25 cellular contexts compared by ENCODE assay signal in genomic region chr7:33724201-33724600, GRCh38.
DNase-seq lines count a peak whose midpoint lies in the region; ATAC-seq, FAIRE-seq and TF ChIP-seq lines count a peak whose summit lies in the region.
"Had no signal": no experiment of that assay in that cellular context is flagged by ENCODE, and none has a peak within 500 bp of the region (broad histone marks: within the 10 kb centered on the region; RNA-seq: fewer than 3 reads in every experiment).

No MANE protein-coding gene starts in this region.

- CTCF ChIA-PET in endothelial cell of umbilical vein (lab: Charles Lee) = interaction anchor here (1.0 to 2.2 kb wide), 3 partner anchors 8 to 481 kb away, joined by 3 to 13 read pairs (median 4); no protein-coding TSS in a partner anchor

- H3K9me3 ChIP-seq in cardiac muscle cell (ENCODE audit: low read depth) (no peaks in the 10 kb centered on the region), endothelial cell of umbilical vein (replicated peaks; ENCODE audit: control insufficient read depth, insufficient read depth, low read length) (no peaks in the 10 kb centered on the region), trophoblast cell (ENCODE audit: insufficient read depth, low read depth, low read length) (no peaks in the 10 kb centered on the region)
- H3K9me3 ChIP-seq: BLaER1, Caco-2 had no signal

- peak overlapping the region; percentile 2 for H3K14ac ChIP-seq in trophoblast cell (ENCODE audit: low read length)

- intact Hi-C loops in left cardiac atrium (cut with DNase I) (no loop called here), endothelial cell of umbilical vein (cut with micrococcal nuclease) (loop anchor here (2.0 to 10.0 kb wide), 4 partner anchors 85 to 1229 kb away; partner anchors contain the start of genes AVL9 and LSM5)

- TF ChIP-seq POLR2A in endothelial cell of umbilical vein (IDR thresholded peaks at IDR 0.05; ENCODE audit: low read depth, low read length) = no peak

- H2AFZ ChIP-seq in endothelial cell of umbilical vein (ENCODE audit: low read depth, low read length) (peak overlapping the region; percentile 13), trophoblast cell (ENCODE audit: insufficient read depth, low read length, poor library complexity) (no peak overlapping the region)
- H2AFZ ChIP-seq: GM23338 had no signal

- H3K79me2 ChIP-seq in endothelial cell of umbilical vein (ENCODE audit: control insufficient read depth, insufficient read depth, low read length) (peaks cover 10% of the 10 kb centered on the region), mesendoderm (ENCODE audit: control insufficient read depth, insufficient read depth, low read length) (no peaks in the 10 kb centered on the region), trophoblast cell (ENCODE audit: control insufficient read depth, insufficient read depth, low read length, poor library complexity) (no peaks in the 10 kb centered on the region)

- H2BK5ac ChIP-seq in mesendoderm (ENCODE audit: low read length) (peak overlapping the region; percentile 99), trophoblast cell (ENCODE audit: low read depth, low read length, poor library complexity) (no peak overlapping the region)

- H4K8ac ChIP-seq in mesendoderm (ENCODE audit: low read depth, low read length) = no peak overlapping the region
- no peak overlapping the region for H4K8ac ChIP-seq in trophoblast cell (ENCODE audit: low read depth, low read length)

- H3K9me1 ChIP-seq in endothelial cell of umbilical vein (replicated peaks; ENCODE audit: control insufficient read depth, extremely low read depth, insufficient read depth, low read length) = no peaks in the 10 kb centered on the region

- peak overlapping the region; percentile 58 for H2BK12ac ChIP-seq in trophoblast cell (ENCODE audit: low read length)

- H3K4me1 ChIP-seq in cardiac muscle cell (ENCODE audit: low read depth) = peaks cover 77% of the 10 kb centered on the region
- peaks cover 71% of the 10 kb centered on the region for H3K4me1 ChIP-seq in endothelial cell of umbilical vein (ENCODE audit: control insufficient read depth, extremely low read depth, insufficient read depth, low read length)
- peaks cover 28% of the 10 kb centered on the region for H3K4me1 ChIP-seq in mesendoderm (ENCODE audit: control insufficient read depth, low read depth, low read length)
- peaks cover 31 to 34% of the 10 kb centered on the region in 2 experiments for H3K4me1 ChIP-seq in trophoblast cell (ENCODE audit: control insufficient read depth in 1 of 2, insufficient read depth in 2 of 2, low read length in 2 of 2)
- H3K4me1 ChIP-seq: BLaER1 had no signal

- peak overlapping the region; percentile 30 for H2AK5ac ChIP-seq in mesendoderm (ENCODE audit: low read length)
- peak overlapping the region; percentile 30 for H2AK5ac ChIP-seq in trophoblast cell (ENCODE audit: low read length)

- no peak overlapping the region for H4K5ac ChIP-seq in mesendoderm (ENCODE audit: low read length)

- TF ChIP-seq CTCF in cardiac muscle cell (IDR thresholded peaks at IDR 0.05; ENCODE audit: low read depth, low read length) (no peak), endothelial cell of umbilical vein (IDR thresholded peaks at IDR 0.05; ENCODE audit: extremely low read depth in 1 of 2, insufficient read depth in 1 of 2, low read depth in 1 of 2, low read length in 2 of 2) (no peak)

- H3K4me3 ChIP-seq in cardiac muscle cell = no peak overlapping the region
- H3K4me3 ChIP-seq in endothelial cell of umbilical vein (replicated peaks in 1 of 3; ENCODE audit: insufficient read depth in 1 of 3, low read depth in 1 of 3, low read length in 3 of 3) = no peak overlapping the region
- no peak overlapping the region for H3K4me3 ChIP-seq in mesendoderm (ENCODE audit: low read length)
- H3K4me3 ChIP-seq in trophoblast cell (ENCODE audit: low read depth, low read length) = no peak overlapping the region
- H3K4me3 ChIP-seq: BLaER1, GM12878, GM23338 had no signal

- BruUV-seq in endothelial cell of umbilical vein (replicated peaks; lab: Mats Ljungman, UMichigan) = no TSS peak

- H2BK15ac ChIP-seq in mesendoderm (replicated peaks; ENCODE audit: low read depth) = no peak overlapping the region

- no peak overlapping the region for H3K23ac ChIP-seq in mesendoderm (ENCODE audit: low read length)
- no peak overlapping the region for H3K23ac ChIP-seq in trophoblast cell (ENCODE audit: low read length)

- peak overlapping the region; percentile 92 for H3K27ac ChIP-seq in cardiac muscle cell
- H3K27ac ChIP-seq in endothelial cell of umbilical vein (ENCODE audit: insufficient read depth, low read depth, low read length) = peak overlapping the region; percentile 97
- peak overlapping the region; percentile 91 for H3K27ac ChIP-seq in mesendoderm (ENCODE audit: low read depth, low read length)
- H3K27ac ChIP-seq in trophoblast cell (ENCODE audit: low read depth, low read length) = no peak overlapping the region
- H3K27ac ChIP-seq: 22Rv1, BLaER1, C4-2B had no signal

- peak overlapping the region; percentile 41 for H4K91ac ChIP-seq in trophoblast cell (ENCODE audit: low read depth, low read length)

- no CpG with 5 or more reads among the region's 3 CpGs for WGBS in mesendoderm (ENCODE audit: extremely low coverage, insufficient coverage, low lambda C conversion rate)
- no CpG with 5 or more reads among the region's 3 CpGs for WGBS in trophoblast cell (ENCODE audit: extremely low coverage, insufficient coverage, insufficient read length)

- no peak for ATAC-seq in left cardiac atrium
- ATAC-seq: CD8-positive, alpha-beta T cell; GM12878; GM23338; HCT116 had no signal

- H3K56ac ChIP-seq in mesendoderm (ENCODE audit: low read length) = peak overlapping the region; percentile 91

- dilution Hi-C loops in endothelial cell of umbilical vein (cut with MboI; ENCODE audit: extremely low pct_ligation_motif_present, low sequenced_read_pairs) = no loop called here

- H3K9ac ChIP-seq in endothelial cell of umbilical vein (replicated peaks; ENCODE audit: extremely low read depth, insufficient read depth, low read length) = no peak overlapping the region
- H3K9ac ChIP-seq in mesendoderm (ENCODE audit: low read length) = peak overlapping the region; percentile 46
- no peak overlapping the region for H3K9ac ChIP-seq in trophoblast cell (ENCODE audit: low read length)
- H3K9ac ChIP-seq: BLaER1 had no signal

- peak overlapping the region; percentile 66 for H2BK120ac ChIP-seq in mesendoderm (ENCODE audit: low read depth, low read length)
- peak overlapping the region; percentile 28 for H2BK120ac ChIP-seq in trophoblast cell (ENCODE audit: insufficient read depth, low read length, poor library complexity)

- no peaks in the 10 kb centered on the region for H3K27me3 ChIP-seq in cardiac muscle cell
- H3K27me3 ChIP-seq in endothelial cell of umbilical vein (ENCODE audit: control insufficient read depth in 2 of 2, insufficient read depth in 2 of 2, low read length in 2 of 2) = no peaks in the 10 kb centered on the region
- no peaks in the 10 kb centered on the region for H3K27me3 ChIP-seq in mesendoderm (ENCODE audit: insufficient read depth, low read length, poor library complexity)
- no peaks in the 10 kb centered on the region for H3K27me3 ChIP-seq in trophoblast cell (ENCODE audit: insufficient read depth, low read length)
- H3K27me3 ChIP-seq: BLaER1 had no signal

- POLR2A ChIA-PET in endothelial cell of umbilical vein (lab: Charles Lee) = no interaction called here

- no peak overlapping the region for H3K4me2 ChIP-seq in endothelial cell of umbilical vein (ENCODE audit: insufficient read depth, low read length)
- H3K4me2 ChIP-seq in mesendoderm (ENCODE audit: low read length) = no peak overlapping the region
- no peak overlapping the region for H3K4me2 ChIP-seq in trophoblast cell (ENCODE audit: low read length)
- H3K4me2 ChIP-seq: BLaER1, GM23338 had no signal

- H4K12ac ChIP-seq in trophoblast cell (ENCODE audit: low read depth, low read length) = no peak overlapping the region

- H3K18ac ChIP-seq in mesendoderm (ENCODE audit: low read length) = peak overlapping the region; percentile 43
- H3K18ac ChIP-seq in trophoblast cell (ENCODE audit: low read length) = peak overlapping the region; percentile 1

- no peaks in the 10 kb centered on the region for H3K79me1 ChIP-seq in mesendoderm (ENCODE audit: low read length)
- H3K79me1 ChIP-seq in trophoblast cell (ENCODE audit: low read length) = peaks cover 21% of the 10 kb centered on the region

- H3K4ac ChIP-seq in mesendoderm (ENCODE audit: low read depth, low read length) (peak overlapping the region; percentile 98), trophoblast cell (ENCODE audit: low read depth, low read length) (no peak overlapping the region)

- H3K36me3 ChIP-seq in cardiac muscle cell (no peaks in the 10 kb centered on the region), endothelial cell of umbilical vein (ENCODE audit: control insufficient read depth in 2 of 2, extremely low read depth in 1 of 2, insufficient read depth in 2 of 2, low read length in 2 of 2) (no peaks in the 10 kb centered on the region), mesendoderm (ENCODE audit: control insufficient read depth, insufficient read depth, low read length) (no peaks in the 10 kb centered on the region), trophoblast cell (ENCODE audit: control insufficient read depth in 1 of 2, insufficient read depth in 2 of 2, low read length in 2 of 2) (no peaks in the 10 kb centered on the region)
- H3K36me3 ChIP-seq: BLaER1 had no signal

- H4K20me1 ChIP-seq in endothelial cell of umbilical vein (replicated peaks; ENCODE audit: control insufficient read depth, extremely low read depth, insufficient read depth, low read length) = no peaks in the 10 kb centered on the region
- H4K20me1 ChIP-seq: BLaER1 had no signal

- no peak for DNase-seq in cardiac muscle cell (ENCODE audit: low read depth in 1 of 2, low spot score in 1 of 2)
- DNase-seq in left cardiac atrium = no peak
- no peak for DNase-seq in endothelial cell of umbilical vein (ENCODE audit: low read depth, low spot score)
- DNase-seq in mesendoderm = peak; percentile 92
- no peak for DNase-seq in trophoblast cell
- no peak for DNase-seq in HUDEP-2 (lab: John Stamatoyannopoulos, UW; ENCODE audit: unreplicated experiment in 76 of 76)
- DNase-seq in UCSD-AML1 (lab: John Stamatoyannopoulos, UW; ENCODE audit: unreplicated experiment) = no peak
- no peak for DNase-seq in NCI-H1105 (lab: John Stamatoyannopoulos, UW)
- DNase-seq: Caco-2; CD4-positive, CD25-positive, alpha-beta regulatory T cell; CD8-positive, alpha-beta T cell; DMS153; DMS79; EL; GDM1; H9; HFFc6 had no signal

- peak; percentile 33 for FAIRE-seq in endothelial cell of umbilical vein (lab: Jason Lieb, UNC)
- FAIRE-seq: A204.1, GM12878, GM19239 had no signal

TF ChIP-seq in endothelial cell of umbilical vein, 7 proteins besides CTCF, POLR2A, EP300 and RAD21 (continues in another document):
- TF ChIP-seq EZH2 (IDR thresholded peaks at IDR 0.05; ENCODE audit: borderline replicate concordance, low read depth, low read length, severe bottlenecking) = no peak
- no peak for TF ChIP-seq GATA2 (IDR thresholded peaks at IDR 0.05; ENCODE audit: insufficient read depth, insufficient read length, low read depth, low read length)
- TF ChIP-seq, protein P1, sequence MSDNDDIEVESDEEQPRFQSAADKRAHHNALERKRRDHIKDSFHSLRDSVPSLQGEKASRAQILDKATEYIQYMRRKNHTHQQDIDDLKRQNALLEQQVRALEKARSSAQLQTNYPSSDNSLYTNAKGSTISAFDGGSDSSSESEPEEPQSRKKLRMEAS (IDR thresholded peaks at IDR 0.05; ENCODE audit: insufficient read depth, insufficient read length) = no peak
- no peak for TF ChIP-seq POLR2AphosphoS5 (IDR thresholded peaks at IDR 0.05; ENCODE audit: insufficient read depth, low read depth, low read length)
